10 cellular contexts compared by ENCODE assay signal in the genomic region with DNA sequence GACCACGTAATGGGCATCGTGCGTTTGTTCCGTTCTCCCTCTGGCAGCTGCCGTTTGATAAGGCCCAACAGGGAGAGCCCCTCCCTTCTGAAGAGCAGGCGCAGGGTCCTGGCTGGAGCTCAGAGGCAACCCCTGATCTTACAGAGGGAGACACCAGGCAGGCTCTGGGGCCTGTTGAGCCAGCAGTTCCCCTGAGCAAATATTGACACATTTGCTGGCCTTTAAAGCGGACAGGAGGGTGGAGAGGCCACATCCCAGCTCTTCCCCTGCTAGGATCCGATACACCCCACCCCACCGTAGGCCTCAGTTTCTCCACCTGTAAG. TPM values are rescaled to one million over a fixed set of nuclear protein-coding genes. Genes with fewer than 3 reads are reported as not detected.
DNase-seq lines count a peak whose midpoint lies in the region; ATAC-seq, FAIRE-seq and TF ChIP-seq lines count a peak whose summit lies in the region.
"Had no signal": no experiment of that assay in that cellular context is flagged by ENCODE, and none has a peak within 500 bp of the region (broad histone marks: within the 10 kb centered on the region; RNA-seq: fewer than 3 reads in every experiment).

No MANE protein-coding gene starts in this region.

- H3K9me2 ChIP-seq in DOHH2 (replicated peaks; ENCODE audit: control insufficient read depth, low read length) = no peaks in the 10 kb centered on the region

- WGBS in pancreas, 2 donors = 2 to 9% methylated on average over 9 of the region's 9 CpGs
- 53 to 59% methylated on average over 4 to 8 of the region's 9 CpGs for whole genome bisulfite sequencing in lower leg skin, 2 donors

- H3K36me3 ChIP-seq in DOHH2 (ENCODE audit: control insufficient read depth, low read length) (no peaks in the 10 kb centered on the region), KOPT-K1 (ENCODE audit: insufficient read depth, low read length) (no peaks in the 10 kb centered on the region), pancreas (no peaks in the 10 kb centered on the region)

- peak in 3 of 4 donors; percentile 6 to 35 (median 29) for ATAC-seq in pancreas

- no peak for TF ChIP-seq CTCF in DOHH2 (IDR thresholded peaks at IDR 0.05; ENCODE audit: low read depth, low read length, poor library complexity, severe bottlenecking)
- no peak for TF ChIP-seq CTCF in pancreas (IDR thresholded peaks at IDR 0.05)
- no peak for TF ChIP-seq CTCF in lower leg skin (IDR thresholded peaks at IDR 0.05)

- 0 out of 2 replicates have a peak, but pooled peaks cover 3% of the 10 kb centered on the region for H3K79me2 ChIP-seq in DOHH2 (ENCODE audit: control insufficient read depth, low read length)

- peak overlapping the region; percentile 98 for H3K4me2 ChIP-seq in DOHH2 (ENCODE audit: low read length)

- peaks cover 28% of the 10 kb centered on the region for H3K4me1 ChIP-seq in DOHH2 (ENCODE audit: control insufficient read depth, low read length)
- peaks cover 23 to 24% (median 24%) of the 10 kb centered on the region in 3 donors for H3K4me1 ChIP-seq in pancreas

- no peaks in the 10 kb centered on the region; the same call in 1 of the 2 replicates for H3F3A ChIP-seq in DOHH2 (ENCODE audit: control insufficient read depth, insufficient read depth)

- intact Hi-C loops in pancreas (cut with DNase I) (loop anchor here in 2 of 3 donors (5.0 to 10.0 kb wide), 2 partner anchors 32 to 125 kb away; no protein-coding TSS in a partner anchor), lower leg skin (cut with DNase I; ENCODE audit: low total_unique reads) (loop anchor here (5.0 kb wide), 1 partner anchor 122 kb away; no protein-coding TSS in a partner anchor)

- H3K27me3 ChIP-seq in DOHH2 (ENCODE audit: control insufficient read depth, low read length) (no peaks in the 10 kb centered on the region), pancreas (no peaks in the 10 kb centered on the region)

- no peaks in the 10 kb centered on the region for H3K9me3 ChIP-seq in DOHH2 (ENCODE audit: control insufficient read depth, insufficient read depth, low read length)
- no peaks in the 10 kb centered on the region for H3K9me3 ChIP-seq in KOPT-K1 (ENCODE audit: insufficient read depth, low read length, poor library complexity, severe bottlenecking)
- H3K9me3 ChIP-seq in pancreas = no peaks in the 10 kb centered on the region

- no peaks in the 10 kb centered on the region for H4K20me1 ChIP-seq in DOHH2 (ENCODE audit: control insufficient read depth, insufficient read depth, low read depth, low read length)

- FAIRE-seq in pancreas (lab: Jason Lieb, UNC) = no peak

- DNase-seq in pancreas = peak in 2 of 6 donors; percentile 30 to 60
- no peak for DNase-seq in D341Med (ENCODE audit: low spot score)
- no peak for DNase-seq in lower leg skin (ENCODE audit: low spot score in 2 of 2)
- no peak for DNase-seq in AML-193 (lab: John Stamatoyannopoulos, UW)
- DNase-seq in NCI-H524 treated with DMSO at 0.1 percent for 48 hours (lab: John Stamatoyannopoulos, UW) = no peak

- no peak for TF ChIP-seq POLR2A in lower leg skin (IDR thresholded peaks at IDR 0.05)

- H3K4me3 ChIP-seq in DOHH2 (ENCODE audit: low read length) (peak overlapping the region; percentile 89), pancreas (peak overlapping the region in 2 of 4 donors; percentile 23 to 80), lower leg skin (ENCODE audit: low read depth, poor library complexity, severe bottlenecking) (no peak overlapping the region)

- H3K27ac ChIP-seq in DOHH2 (ENCODE audit: low read depth, low read length) (no peak overlapping the region), KOPT-K1 (ENCODE audit: low read depth, low read length, poor library complexity, severe bottlenecking) (peak overlapping the region; percentile 97), cingulate gyrus (ENCODE audit: low read depth, low read length) (peak overlapping the region; percentile 74), pancreas (peak overlapping the region in 3 of 4 donors; percentile 31 to 95 (median 49))

RNA-seq across cellular contexts. Expression of a gene that starts 11.8 kb away (rescaled TPM):
- total RNA-seq in pancreas (1 to 10 TPM; 1.2 to 8.0 (median 2.1) TPM), lower leg skin (1 to 10 TPM in 3 of 4 donors, under 1 TPM in 1; 0.81 to 8.9 (median 2.1) TPM)
- 10 to 100 TPM in 1 of 2 donors, 1 to 10 TPM in 1; 9.8 to 10.9 TPM for polyA plus RNA-seq in pancreas

RNA-seq across cellular contexts. Expression of a gene that starts 12.5 kb away (rescaled TPM):
- total RNA-seq in pancreas = 1 to 10 TPM in 3 of 6 donors, under 1 TPM in 3; 0.32 to 1.6 (median 0.94) TPM
- polyA plus RNA-seq in pancreas = 1 to 10 TPM; 3.3 to 8.7 TPM
- total RNA-seq in lower leg skin = not detected
- total RNA-seq: HT1080, kidney epithelial cell had no signal

RNA-seq across cellular contexts. Expression of a gene that starts 44.3 kb away (rescaled TPM):
- total RNA-seq in pancreas (10 to 100 TPM in 1 of 6 donors, 1 to 10 TPM in 4, under 1 TPM in 1; 0.91 to 12.8 (median 3.2) TPM), lower leg skin (1 to 10 TPM; 2.6 to 8.6 (median 6.7) TPM)
- polyA plus RNA-seq in pancreas = 1 to 10 TPM; 2.2 to 3.7 TPM

RNA-seq across cellular contexts. Expression of a gene that starts 50.1 kb away (rescaled TPM):
- total RNA-seq in pancreas (under 1 TPM; 0.05 to 1.00 (median 0.58) TPM), lower leg skin (10 to 100 TPM in 1 of 4 donors, 1 to 10 TPM in 3; 6.1 to 15.9 (median 8.8) TPM)
- under 1 TPM; 0.05 to 0.19 TPM for polyA plus RNA-seq in pancreas
